In the genomic region with DNA sequence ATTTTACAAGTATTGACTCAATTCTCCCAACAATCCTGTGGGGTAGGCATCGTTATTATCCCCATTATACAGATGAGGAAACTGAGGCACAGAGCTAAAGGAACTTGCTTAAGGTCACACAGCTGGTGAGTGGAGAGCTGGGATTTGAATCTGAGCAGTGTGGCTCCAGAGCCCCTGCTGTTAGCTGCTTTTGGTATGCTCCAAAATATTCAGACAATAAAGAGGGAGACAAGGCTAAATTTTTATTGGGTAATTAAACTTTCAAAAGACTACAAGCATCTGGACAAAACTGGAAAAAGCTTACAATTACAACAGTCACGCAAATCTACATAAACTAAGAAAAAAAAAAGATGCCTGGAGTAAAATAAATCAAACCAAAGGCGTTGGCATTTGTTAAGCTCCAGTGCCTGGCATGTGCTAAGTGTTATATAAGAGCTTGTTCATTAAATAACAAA, we compare ENCODE assay signal across 16 cellular contexts. TPM values are rescaled to one million over a fixed set of nuclear protein-coding genes. Genes with fewer than 3 reads are reported as not detected.
DNase-seq lines count a peak whose midpoint lies in the region; ATAC-seq and TF ChIP-seq lines count a peak whose summit lies in the region.
"Had no signal": no experiment of that assay in that cellular context is flagged by ENCODE, and none has a peak within 500 bp of the region (broad histone marks: within the 10 kb centered on the region; RNA-seq: fewer than 3 reads in every experiment).

No MANE protein-coding gene starts in this region.

- H3K27me3 ChIP-seq in HAP-1 (ENCODE audit: low read depth) (no peaks in the 10 kb centered on the region), PC-3 (ENCODE audit: low read length) (no peaks in the 10 kb centered on the region)
- H3K27me3 ChIP-seq: colonic mucosa had no signal

- H3F3A ChIP-seq in PC-3 (ENCODE audit: low read length, unreplicated experiment), result no peaks in the 10 kb centered on the region

- in situ Hi-C loops in HAP-1 (cut with MboI; ENCODE audit: low sequenced_read_pairs), result no loop called here

- H3K27ac ChIP-seq in PC-3 (ENCODE audit: low read length), result peak overlapping the region; percentile 39
- H3K27ac ChIP-seq: colonic mucosa, epithelial cell of prostate, PC-9 had no signal

- POLR2A ChIA-PET in PC-3 (lab: Charles Lee; ENCODE audit: unreplicated experiment), result no interaction called here

- H3K4me1 ChIP-seq in HAP-1, result peaks cover 15% of the 10 kb centered on the region
- peaks cover 27% of the 10 kb centered on the region for H3K4me1 ChIP-seq in PC-3 (ENCODE audit: insufficient read depth, low read length)
- H3K4me1 ChIP-seq: colonic mucosa had no signal

- H3K9me3 ChIP-seq in HAP-1, result no peaks in the 10 kb centered on the region
- no peaks in the 10 kb centered on the region for H3K9me3 ChIP-seq in PC-3 (ENCODE audit: low read length)
- H3K9me3 ChIP-seq: colonic mucosa had no signal

- intact Hi-C loops in PC-3 (cut with micrococcal nuclease), result loop anchor here (2.0 kb wide), 1 partner anchor 173 kb away; no protein-coding TSS in a partner anchor

- no peaks in the 10 kb centered on the region for H4K20me1 ChIP-seq in PC-3 (ENCODE audit: low read length)

- CTCF ChIA-PET in PC-3 (lab: Charles Lee), result interaction anchor here (0.6 to 1.9 kb wide), 5 partner anchors 34 to 496 kb away, joined by 4 to 7 read pairs (median 5); no protein-coding TSS in a partner anchor

- no peak overlapping the region for H3K4me2 ChIP-seq in PC-3 (ENCODE audit: low read length)
- H3K4me2 ChIP-seq: PC-9 had no signal

- DNase-seq in HAP-1 (ENCODE audit: low spot score in 2 of 2), result peak; percentile 53 to 83
- DNase-seq in PC-3, result no peak
- peak; percentile 53 for DNase-seq in fibroblast of gingiva (ENCODE audit: low read depth)
- DNase-seq in superior temporal gyrus (ENCODE audit: extremely low spot score), result peak; percentile 53
- no peak for DNase-seq in cerebellum (ENCODE audit: low spot score)
- DNase-seq in inferior parietal cortex (ENCODE audit: extremely low spot score), result no peak
- no peak for DNase-seq in occipital lobe (lab: John Stamatoyannopoulos, UW)
- DNase-seq: activated naive CD8-positive, alpha-beta T cell treated with anti-CD3 and anti-CD28 coated beads, Interleukin-2, amount 50 U/mL, for 24 hours; activated T-cell treated with anti-CD3 and anti-CD28 coated beads, Interleukin-2, amount 50 U/mL, for 48 hours; C1 segment of cervical spinal cord; NCI-H510A; PC-9; stimulated activated naive CD8-positive, alpha-beta T cell treated with anti-CD3 and anti-CD28 coated beads, Interleukin-15, Interleukin-2, amounts not matched to agents 100 U/mL and 50 U/mL, for 24 hours had no signal

- no TSS peak for BruUV-seq in PC-3 (replicated peaks; lab: Mats Ljungman, UMichigan)

- no peak overlapping the region for H3K4me3 ChIP-seq in HAP-1
- H3K4me3 ChIP-seq in PC-3 (ENCODE audit: low read length), result no peak overlapping the region
- H3K4me3 ChIP-seq: colonic mucosa, PC-9 had no signal

- H3K9me2 ChIP-seq in PC-3 (replicated peaks; ENCODE audit: low read length), result no peaks in the 10 kb centered on the region

- no peak for TF ChIP-seq CTCF in PC-3 (conservative IDR thresholded peaks at IDR 0.05; ENCODE audit: low read depth, low read length)

- no peak for ATAC-seq in PC-3
- ATAC-seq: activated naive CD8-positive, alpha-beta T cell treated with anti-CD3 and anti-CD28 coated beads, Interleukin-2, amount 50 U/mL, for 24 hours; stimulated activated naive CD8-positive, alpha-beta T cell treated with anti-CD3 and anti-CD28 coated beads, Interleukin-15, Interleukin-2, amounts not matched to agents 100 U/mL and 50 U/mL, for 24 hours had no signal

- no peak overlapping the region for H3K9ac ChIP-seq in PC-3 (ENCODE audit: low read length)

- H3K79me2 ChIP-seq in PC-3 (ENCODE audit: low read length), result no peaks in the 10 kb centered on the region

- H3K36me3 ChIP-seq in HAP-1 (replicated peaks) (no peaks in the 10 kb centered on the region), PC-3 (ENCODE audit: low read depth, low read length) (no peaks in the 10 kb centered on the region)
- H3K36me3 ChIP-seq: colonic mucosa had no signal

- no peak overlapping the region for H2AFZ ChIP-seq in PC-3 (ENCODE audit: low read length)
- H2AFZ ChIP-seq: PC-9 had no signal

RNA-seq across cellular contexts. Expression of a gene that starts 27.7 kb away (rescaled TPM):
- total RNA-seq in PC-3 (2014; rRNA removed) (0.47 TPM in 1 of 2 replicates, not detected in the other), cerebellum (1.4 TPM), occipital lobe (3.6 TPM)

RNA-seq across cellular contexts. Expression of a gene that starts 42.7 kb away (rescaled TPM):
- not detected in 2 replicates for total RNA-seq in PC-3 (2014; rRNA removed)
- not detected for total RNA-seq in cerebellum
- not detected for total RNA-seq in occipital lobe
- total RNA-seq: M059J, PC-9 had no signal

RNA-seq across cellular contexts. Expression of a gene that starts 59.0 kb away (rescaled TPM):
- total RNA-seq in PC-3 (2014; rRNA removed), result 118 and 154 TPM in 2 replicates
- 75.1 TPM for total RNA-seq in cerebellum
- total RNA-seq in occipital lobe, result 117 TPM

RNA-seq across cellular contexts. Expression of a gene that starts 60.0 kb away (rescaled TPM):
- total RNA-seq in PC-3 (2014; rRNA removed) (not detected in 2 replicates), cerebellum (0.09 TPM), occipital lobe (not detected)
- total RNA-seq: colonic mucosa, M059J, PC-9 had no signal

Comparison
In these comparisons a context has a peak if more than half of its experiments do, and no peak if none do; other contexts are left out.
1. DNase-seq: peak in HAP-1 (2 of 2), fibroblast of gingiva (single experiment) and superior temporal gyrus (single experiment); none in PC-3 (single experiment), cerebellum (single experiment), inferior parietal cortex (single experiment) and occipital lobe (single experiment).